In the genomic region with DNA sequence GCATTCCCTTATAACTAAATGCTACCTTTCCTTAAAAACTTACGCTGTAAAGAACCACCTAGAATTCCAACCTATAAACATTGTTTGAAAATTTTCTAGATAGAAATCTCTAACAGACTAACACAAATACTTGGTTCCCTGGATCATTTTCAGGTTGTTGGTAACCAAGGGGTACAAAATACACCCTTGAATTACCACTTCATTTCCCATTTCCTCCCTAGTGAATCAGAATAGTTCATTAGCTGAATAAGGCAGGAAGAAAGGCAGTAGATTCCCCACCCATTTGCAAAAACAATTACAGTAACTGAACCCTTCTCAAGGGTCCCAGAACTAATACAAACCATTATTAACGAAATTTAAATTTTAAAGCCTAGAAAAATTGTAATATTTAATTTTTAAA, we compare ENCODE assay signal across 1 cellular context.
TF ChIP-seq lines count a peak whose summit lies in the region.

No MANE protein-coding gene starts in this region.

TF ChIP-seq in SK-N-SH, 30 proteins besides CTCF, POLR2A, EP300 and RAD21 (continued from another document):
- TF ChIP-seq YY1 (IDR thresholded peaks at IDR 0.05; ENCODE audit: low read depth): no peak
- TF ChIP-seq SMC3 (IDR thresholded peaks at IDR 0.05; ENCODE audit: low read depth, low read length): no peak
- TF ChIP-seq TCF12 (IDR thresholded peaks at IDR 0.05): no peak
- TF ChIP-seq RXRA (IDR thresholded peaks at IDR 0.05; ENCODE audit: borderline replicate concordance, low read depth): no peak
- TF ChIP-seq FOXM1 (IDR thresholded peaks at IDR 0.05; ENCODE audit: low read depth): no peak
- no peak for TF ChIP-seq ELF1 (IDR thresholded peaks at IDR 0.05)
- TF ChIP-seq FOXJ3 (CRISPR knock-in tag; IDR thresholded peaks at IDR 0.05): no peak
